24 cellular contexts compared by ENCODE assay signal in the genomic region with DNA sequence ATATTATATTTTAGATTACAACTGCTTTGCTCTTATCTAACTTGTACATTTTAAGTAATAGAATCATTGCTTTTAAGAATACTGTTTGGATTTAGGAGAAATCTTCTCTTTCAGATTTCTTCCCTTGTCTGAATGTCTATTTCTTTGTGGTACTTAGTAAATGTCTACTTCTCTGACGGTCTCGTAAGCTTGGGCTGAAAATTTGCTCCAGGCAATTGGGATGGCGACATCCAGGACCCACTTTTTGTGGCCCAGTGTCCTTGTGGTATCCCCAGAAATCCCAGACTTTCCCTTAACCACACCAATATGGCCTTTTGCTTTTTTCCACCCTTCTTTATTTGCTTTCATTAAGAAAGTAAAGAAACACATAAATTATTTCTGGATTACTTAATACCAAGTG. TPM values are rescaled to one million over a fixed set of nuclear protein-coding genes. Genes with fewer than 3 reads are reported as not detected.
DNase-seq lines count a peak whose midpoint lies in the region; ATAC-seq and TF ChIP-seq lines count a peak whose summit lies in the region.
"Had no signal": no experiment of that assay in that cellular context is flagged by ENCODE, and none has a peak within 500 bp of the region (broad histone marks: within the 10 kb centered on the region; RNA-seq: fewer than 3 reads in every experiment).

No MANE protein-coding gene starts in this region.

- POLR2A ChIA-PET in MCF 10A (lab: Yijun Ruan, JAX) = interaction anchor here (0.8 kb wide), 1 partner anchor 366 kb away, joined by 4 read pairs; no protein-coding TSS in a partner anchor

- no peaks in the 10 kb centered on the region for H4K20me1 ChIP-seq in fibroblast of lung (ENCODE audit: control insufficient read depth, extremely low read depth, insufficient read depth, low read length)
- H4K20me1 ChIP-seq in osteoblast (ENCODE audit: insufficient read depth, low read length) = no peaks in the 10 kb centered on the region

- H3K9me3 ChIP-seq in breast epithelium (peaks cover 0 to 8% of the 10 kb centered on the region in 2 donors), fibroblast of lung (ENCODE audit: control insufficient read depth, insufficient read depth, low read depth, low read length) (no peaks in the 10 kb centered on the region), osteoblast (ENCODE audit: low read depth, low read length) (no peaks in the 10 kb centered on the region), vagina (no peaks in the 10 kb centered on the region), suprapubic skin (no peaks in the 10 kb centered on the region)

- H3K4me3 Mint-ChIP-seq in MCF 10A (ENCODE audit: unreplicated experiment) = no peak overlapping the region
- H3K4me3 Mint-ChIP-seq in activated CD8-positive, alpha-beta memory T cell treated with anti-CD3 and anti-CD28 coated beads, Interleukin-2, amount 10 ng/mL, durations not matched to agents 7 days and 5 days = no peak overlapping the region
- H3K4me3 Mint-ChIP-seq: CD8-positive, alpha-beta T cell; GM23338 had no signal

- WGBS in suprapubic skin = 85% methylated on average over 3 of the region's 3 CpGs

- H3K9ac ChIP-seq in fibroblast of lung (ENCODE audit: insufficient read depth, low read length) = no peak overlapping the region

- H3K9me3 Mint-ChIP-seq in MCF 10A (ENCODE audit: unreplicated experiment) = no peaks in the 10 kb centered on the region
- no peaks in the 10 kb centered on the region for H3K9me3 Mint-ChIP-seq in activated CD8-positive, alpha-beta memory T cell treated with anti-CD3 and anti-CD28 coated beads, Interleukin-2, amount 10 ng/mL, durations not matched to agents 7 days and 5 days (ENCODE audit: low read depth)
- H3K9me3 Mint-ChIP-seq: CD8-positive, alpha-beta T cell; GM23338 had no signal

- H3K36me3 Mint-ChIP-seq in MCF 10A (ENCODE audit: insufficient read depth, unreplicated experiment) = no peaks in the 10 kb centered on the region
- H3K36me3 Mint-ChIP-seq in activated CD8-positive, alpha-beta memory T cell treated with anti-CD3 and anti-CD28 coated beads, Interleukin-2, amount 10 ng/mL, durations not matched to agents 7 days and 5 days = no peaks in the 10 kb centered on the region
- H3K36me3 Mint-ChIP-seq: CD8-positive, alpha-beta T cell had no signal

- intact Hi-C loops in breast epithelium (cut with DNase I; ENCODE audit: low total_unique reads) = no loop called here
- intact Hi-C loops in MCF 10A (cut with micrococcal nuclease) = loop anchor here (5.0 kb wide), 1 partner anchor 198 kb away; no protein-coding TSS in a partner anchor
- intact Hi-C loops in vagina (cut with DNase I) = loop anchor here (10.0 kb wide), 2 partner anchors 346 to 376 kb away; no protein-coding TSS in a partner anchor

- H3K27ac ChIP-seq in breast epithelium (peak overlapping the region; percentile 33 to 40), fibroblast of lung (ENCODE audit: insufficient read depth, low read length) (no peak overlapping the region), osteoblast (ENCODE audit: low read depth, low read length) (no peak overlapping the region), vagina (peak overlapping the region; percentile 55), suprapubic skin (no peak overlapping the region)
- H3K27ac ChIP-seq: 22Rv1, HL-60 had no signal

- no TSS peak for BruUV-seq in MCF 10A (replicated peaks; lab: Mats Ljungman, UMichigan)

- H3K27ac Mint-ChIP-seq in MCF 10A (ENCODE audit: low read depth, unreplicated experiment) = no peak overlapping the region
- H3K27ac Mint-ChIP-seq in activated CD8-positive, alpha-beta memory T cell treated with anti-CD3 and anti-CD28 coated beads, Interleukin-2, amount 10 ng/mL, durations not matched to agents 7 days and 5 days = no peak overlapping the region
- H3K27ac Mint-ChIP-seq: CD8-positive, alpha-beta T cell; GM23338 had no signal

- no peak overlapping the region for H3K4me3 ChIP-seq in breast epithelium
- no peak overlapping the region for H3K4me3 ChIP-seq in fibroblast of lung (replicated peaks in 1 of 4; ENCODE audit: control extremely low read depth in 1 of 4, insufficient read depth in 1 of 4, low read depth in 3 of 4, low read length in 4 of 4)
- H3K4me3 ChIP-seq in osteoblast (ENCODE audit: insufficient read depth, low read length) = no peak overlapping the region
- H3K4me3 ChIP-seq in vagina = no peak overlapping the region
- no peak overlapping the region for H3K4me3 ChIP-seq in suprapubic skin
- H3K4me3 ChIP-seq: GM23338 had no signal

- H3K27me3 ChIP-seq in breast epithelium (no peaks in the 10 kb centered on the region), fibroblast of lung (ENCODE audit: control insufficient read depth, insufficient read depth, low read length) (no peaks in the 10 kb centered on the region), osteoblast (ENCODE audit: insufficient read depth, low read length) (no peaks in the 10 kb centered on the region), vagina (no peaks in the 10 kb centered on the region), suprapubic skin (no peaks in the 10 kb centered on the region)

- DNase-seq in breast epithelium (ENCODE audit: low spot score in 2 of 2) (no peak), MCF 10A (ENCODE audit: unreplicated experiment) (no peak), fibroblast of lung (ENCODE audit: low read depth in 2 of 2) (no peak), osteoblast (ENCODE audit: insufficient read length, low spot score, missing footprints) (no peak), vagina (ENCODE audit: extremely low spot score in 2 of 2) (no peak), NCI-H1417 treated with DMSO at 0.1 percent for 48 hours (lab: John Stamatoyannopoulos, UW) (no peak), suprapubic skin (ENCODE audit: low spot score in 2 of 2) (no peak)
- no peak for DNase-seq in activated CD8-positive, alpha-beta memory T cell treated with anti-CD3 and anti-CD28 coated beads, Interleukin-2, amount 10 ng/mL, durations not matched to agents 7 days and 5 days
- DNase-seq: C1 segment of cervical spinal cord; CD8-positive, alpha-beta T cell; DMS153; HCEC 1CT; KG1; NCI-H1105; NCI-H2029 treated with DMSO at 0.1 percent for 48 hours; NCI-H226; NCI-H510A treated with DMSO at 0.1 percent for 48 hours; NK-92 treated with Interleukin-12 subunit alpha and Interleukin-12 subunit beta, amount 100 ng/mL, for 24 hours had no signal

- CTCF ChIA-PET in MCF 10A (lab: Yijun Ruan, JAX) = interaction anchor here (0.5 to 5.8 kb wide), 28 partner anchors 8 to 510 kb away, joined by 3 to 75 read pairs (median 5); a partner anchor contains a TSS
- CTCF ChIA-PET in activated CD8-positive, alpha-beta memory T cell treated with anti-CD3 and anti-CD28 coated beads, Interleukin-2, amount 10 ng/mL, durations not matched to agents 7 days and 5 days (lab: Charles Lee) = interaction anchor here (0.7 to 4.1 kb wide), 3 partner anchors 20 to 352 kb away, joined by 3 to 30 read pairs (median 5); no protein-coding TSS in a partner anchor

- TF ChIP-seq EP300 in suprapubic skin (IDR thresholded peaks at IDR 0.05) = no peak

- TF ChIP-seq POLR2A in breast epithelium (IDR thresholded peaks at IDR 0.05) (no peak), vagina (IDR thresholded peaks at IDR 0.05) (no peak), suprapubic skin (IDR thresholded peaks at IDR 0.05) (no peak)

- H2AFZ ChIP-seq in fibroblast of lung (ENCODE audit: low read length) (peak overlapping the region; percentile 39), osteoblast (ENCODE audit: low read length) (peak overlapping the region; percentile 23)
- H2AFZ ChIP-seq: GM23338 had no signal

- H3K79me2 ChIP-seq in fibroblast of lung (ENCODE audit: control insufficient read depth, insufficient read depth, low read length) (no peaks in the 10 kb centered on the region), osteoblast (ENCODE audit: insufficient read depth, low read length) (no peaks in the 10 kb centered on the region)

- H3K36me3 ChIP-seq in breast epithelium (no peaks in the 10 kb centered on the region), fibroblast of lung (ENCODE audit: control insufficient read depth, insufficient read depth, low read length) (no peaks in the 10 kb centered on the region), osteoblast (ENCODE audit: insufficient read depth, low read length) (no peaks in the 10 kb centered on the region), vagina (no peaks in the 10 kb centered on the region), suprapubic skin (no peaks in the 10 kb centered on the region)

- H3K4me2 ChIP-seq in fibroblast of lung (ENCODE audit: extremely low read depth, insufficient read depth, low read length) (no peak overlapping the region), osteoblast (ENCODE audit: insufficient read depth, low read length) (no peak overlapping the region)
- H3K4me2 ChIP-seq: GM23338 had no signal

- ATAC-seq in activated CD8-positive, alpha-beta memory T cell treated with anti-CD3 and anti-CD28 coated beads, Interleukin-2, amount 10 ng/mL, durations not matched to agents 7 days and 5 days = no peak
- ATAC-seq: CD8-positive, alpha-beta T cell; GM23338; Panc1 had no signal

- no peaks in the 10 kb centered on the region for H3K4me1 ChIP-seq in breast epithelium
- H3K4me1 ChIP-seq in fibroblast of lung (ENCODE audit: control insufficient read depth, extremely low read depth, insufficient read depth, low read length) = peaks cover 2% of the 10 kb centered on the region
- peaks cover 14% of the 10 kb centered on the region for H3K4me1 ChIP-seq in osteoblast (ENCODE audit: insufficient read depth, low read length)
- H3K4me1 ChIP-seq in vagina = no peaks in the 10 kb centered on the region
- H3K4me1 ChIP-seq in suprapubic skin = no peaks in the 10 kb centered on the region

- no peaks in the 10 kb centered on the region for H3K4me1 Mint-ChIP-seq in MCF 10A (ENCODE audit: insufficient read depth, unreplicated experiment)
- no peaks in the 10 kb centered on the region for H3K4me1 Mint-ChIP-seq in activated CD8-positive, alpha-beta memory T cell treated with anti-CD3 and anti-CD28 coated beads, Interleukin-2, amount 10 ng/mL, durations not matched to agents 7 days and 5 days

- no peak for TF ChIP-seq CTCF in breast epithelium (IDR thresholded peaks at IDR 0.05)
- TF ChIP-seq CTCF in MCF 10A (IDR thresholded peaks at IDR 0.05; ENCODE audit: unreplicated experiment) = no peak
- no peak for TF ChIP-seq CTCF in fibroblast of lung (conservative IDR thresholded peaks at IDR 0.05 in 1 of 2, IDR thresholded peaks at IDR 0.05 in 1 of 2; ENCODE audit: low read depth in 1 of 2, low read length in 2 of 2)
- TF ChIP-seq CTCF in osteoblast (IDR thresholded peaks at IDR 0.05; ENCODE audit: extremely low read depth, low read depth, low read length) = no peak
- no peak for TF ChIP-seq CTCF in vagina (IDR thresholded peaks at IDR 0.05)
- no peak for TF ChIP-seq CTCF in suprapubic skin (IDR thresholded peaks at IDR 0.05)

- peaks cover 10% of the 10 kb centered on the region for H3K27me3 Mint-ChIP-seq in MCF 10A (ENCODE audit: insufficient read depth, unreplicated experiment)
- peaks cover 15% of the 10 kb centered on the region for H3K27me3 Mint-ChIP-seq in activated CD8-positive, alpha-beta memory T cell treated with anti-CD3 and anti-CD28 coated beads, Interleukin-2, amount 10 ng/mL, durations not matched to agents 7 days and 5 days

RNA-seq across cellular contexts. Expression of a gene that starts 24.0 kb away (rescaled TPM):
- total RNA-seq in breast epithelium (not detected), MCF 10A (2022) (not detected in 2 replicates), fibroblast of lung (not detected in 2 replicates), osteoblast (not detected in 2 replicates), vagina (not detected), suprapubic skin (not detected)
- not detected in 2 replicates for polyA plus RNA-seq in fibroblast of lung
- not detected in 2 replicates for polyA plus RNA-seq in fibroblast of lung (2012)
- polyA minus RNA-seq in fibroblast of lung (ENCODE audit: low replicate concordance) = not detected in 2 replicates
- not detected for total RNA-seq in activated CD8-positive, alpha-beta memory T cell treated with anti-CD3 and anti-CD28 coated beads, Interleukin-2, amount 10 ng/mL, durations not matched to agents 7 days and 5 days
- total RNA-seq: CD8-positive, alpha-beta T cell; G401; GM23338; HT-29 had no signal
- polyA plus RNA-seq: GM23338 had no signal

RNA-seq across cellular contexts. Expression of a gene that starts 25.8 kb away (rescaled TPM):
- total RNA-seq in breast epithelium (not detected), MCF 10A (2022) (not detected in 2 replicates), fibroblast of lung (not detected in 2 replicates), osteoblast (1.8 TPM in 2 replicates), vagina (not detected), suprapubic skin (not detected)
- polyA plus RNA-seq in fibroblast of lung = 0.05 and 0.07 TPM in 2 replicates
- not detected in 2 replicates for polyA plus RNA-seq in fibroblast of lung (2012)
- not detected in 2 replicates for polyA minus RNA-seq in fibroblast of lung (ENCODE audit: low replicate concordance)
- total RNA-seq in activated CD8-positive, alpha-beta memory T cell treated with anti-CD3 and anti-CD28 coated beads, Interleukin-2, amount 10 ng/mL, durations not matched to agents 7 days and 5 days = not detected
- total RNA-seq: CD8-positive, alpha-beta T cell; G401; GM23338; HT-29 had no signal
- polyA plus RNA-seq: GM23338 had no signal

Comparison
In these comparisons a context has a peak if more than half of its experiments do, and no peak if none do; other contexts are left out.
1. H3K27ac ChIP-seq: peak in breast epithelium (2 of 2) and vagina (single experiment); none in fibroblast of lung (single experiment), osteoblast (single experiment) and suprapubic skin (single experiment).